ENCODE assay signal across 8 cellular contexts in the genomic region with DNA sequence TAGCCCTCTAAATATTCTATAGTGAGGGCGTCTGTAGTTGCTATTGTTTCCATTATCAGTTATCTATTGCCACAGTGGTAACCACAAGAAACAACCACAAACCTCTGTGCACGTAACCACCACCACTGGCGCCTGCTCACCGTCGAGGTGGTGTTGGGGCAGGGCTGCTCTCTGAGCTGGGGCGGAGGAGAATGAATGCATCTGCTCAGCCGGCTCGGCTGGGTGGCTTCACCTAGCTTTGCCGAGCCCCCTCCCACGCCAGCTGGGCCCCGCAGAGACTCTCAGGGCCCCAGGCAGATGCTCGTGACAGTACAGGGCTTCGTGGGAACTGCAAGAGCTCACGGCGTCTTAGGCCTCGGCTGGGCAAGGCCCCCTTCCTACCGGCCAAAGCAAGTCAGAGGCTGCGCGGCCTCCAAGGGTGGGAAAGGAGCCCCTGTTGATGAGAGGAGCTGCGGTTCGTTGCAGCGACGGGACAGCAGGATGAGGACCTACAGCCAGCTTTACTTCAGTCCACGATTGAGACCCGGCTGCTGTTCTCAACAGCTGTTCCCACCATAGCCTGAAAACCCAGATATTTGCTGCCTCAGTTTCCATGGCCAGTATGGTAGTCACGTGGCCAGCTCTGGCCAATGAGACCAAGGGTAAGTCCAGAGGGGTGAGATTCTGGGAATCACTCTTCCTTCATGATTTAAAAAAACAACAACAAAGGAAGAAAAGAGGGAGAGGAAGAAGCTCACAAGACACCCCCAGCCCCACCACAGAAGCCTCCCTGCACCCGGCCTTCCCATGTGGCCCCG.
A peak's percentile ranks its signal among the peaks of the same experiment; 100 is the strongest.
DNase-seq lines count a peak whose midpoint lies in the region; ATAC-seq and TF ChIP-seq lines count a peak whose summit lies in the region.

No MANE protein-coding gene starts in this region.

- peaks cover 17% of the 10 kb centered on the region for H3K4me1 Mint-ChIP-seq in activated naive CD8-positive, alpha-beta T cell treated with anti-CD3 and anti-CD28 coated beads, Interleukin-2, amount 10 ng/mL, durations not matched to agents 7 days and 5 days

- peak overlapping the region; percentile 74 for H3K27ac Mint-ChIP-seq in activated naive CD8-positive, alpha-beta T cell treated with anti-CD3 and anti-CD28 coated beads, Interleukin-2, amount 10 ng/mL, durations not matched to agents 7 days and 5 days

- H3K36me3 ChIP-seq in brain microvascular endothelial cell (replicated peaks): no peaks in the 10 kb centered on the region

- H3K36me3 Mint-ChIP-seq in activated naive CD8-positive, alpha-beta T cell treated with anti-CD3 and anti-CD28 coated beads, Interleukin-2, amount 10 ng/mL, durations not matched to agents 7 days and 5 days: no peaks in the 10 kb centered on the region

- H3K27me3 Mint-ChIP-seq in activated naive CD8-positive, alpha-beta T cell treated with anti-CD3 and anti-CD28 coated beads, Interleukin-2, amount 10 ng/mL, durations not matched to agents 7 days and 5 days: peaks cover 78% of the 10 kb centered on the region

- no peaks in the 10 kb centered on the region for H3K9me3 Mint-ChIP-seq in activated naive CD8-positive, alpha-beta T cell treated with anti-CD3 and anti-CD28 coated beads, Interleukin-2, amount 10 ng/mL, durations not matched to agents 7 days and 5 days

- peak overlapping the region; percentile 57 for H3K4me3 Mint-ChIP-seq in activated naive CD8-positive, alpha-beta T cell treated with anti-CD3 and anti-CD28 coated beads, Interleukin-2, amount 10 ng/mL, durations not matched to agents 7 days and 5 days

- POLR2A ChIA-PET in activated naive CD8-positive, alpha-beta T cell treated with anti-CD3 and anti-CD28 coated beads, Interleukin-2, amount 10 ng/mL, durations not matched to agents 7 days and 5 days (lab: Charles Lee): no interaction called here

- H3K27me3 ChIP-seq in brain microvascular endothelial cell (replicated peaks): no peaks in the 10 kb centered on the region

- no peak overlapping the region for H3K27ac ChIP-seq in brain microvascular endothelial cell

- DNase-seq in T-helper 1 cell: peak in 4 of 5 donors; percentile 26 to 89 (median 44)
- DNase-seq in activated naive CD8-positive, alpha-beta T cell treated with anti-CD3 and anti-CD28 coated beads, Interleukin-2, amount 10 ng/mL, durations not matched to agents 7 days and 5 days: peak; percentile 60
- peak; percentile 43 to 66 for DNase-seq in stimulated activated CD8-positive, alpha-beta memory T cell treated with anti-CD3 and anti-CD28 coated beads, Interleukin-7, amount 100 ng/mL, for 48 hours (ENCODE audit: extremely low read depth in 1 of 2, low read depth in 1 of 2)
- no peak for DNase-seq in brain microvascular endothelial cell
- DNase-seq in NCI-H1105 treated with DMSO at 0.1 percent for 48 hours (lab: John Stamatoyannopoulos, UW): no peak
- no peak for DNase-seq in cerebellar cortex (ENCODE audit: low spot score)

- no peak for TF ChIP-seq CTCF in brain microvascular endothelial cell (IDR thresholded peaks at IDR 0.05; ENCODE audit: low read depth, low read length, missing control alignments)

- peak; percentile 95 for ATAC-seq in GM18867 (IDR thresholded peaks at IDR 0.05; ENCODE audit: unreplicated experiment)
- ATAC-seq in HG02973 (IDR thresholded peaks at IDR 0.05; ENCODE audit: unreplicated experiment): peak; percentile 89
- ATAC-seq in activated naive CD8-positive, alpha-beta T cell treated with anti-CD3 and anti-CD28 coated beads, Interleukin-2, amount 10 ng/mL, durations not matched to agents 7 days and 5 days (ENCODE audit: low read depth): peak; percentile 81

- in situ Hi-C loops in brain microvascular endothelial cell (cut with HindIII; ENCODE audit: low pct_ligation_motif_present, low sequenced_read_pairs): no loop called here

- H3K4me3 ChIP-seq in brain microvascular endothelial cell (ENCODE audit: low read depth, low read length): no peak overlapping the region

Comparison
In these comparisons a context has a peak if more than half of its experiments do, and no peak if none do; other contexts are left out.
1. DNase-seq: peak in T-helper 1 cell (4 of 5), activated naive CD8-positive, alpha-beta T cell treated with anti-CD3 and anti-CD28 coated beads, Interleukin-2, amount 10 ng/mL, durations not matched to agents 7 days and 5 days (single experiment) and stimulated activated CD8-positive, alpha-beta memory T cell treated with anti-CD3 and anti-CD28 coated beads, Interleukin-7, amount 100 ng/mL, for 48 hours (2 of 2); none in brain microvascular endothelial cell (single experiment), NCI-H1105 treated with DMSO at 0.1 percent for 48 hours (single experiment) and cerebellar cortex (single experiment).
2. Peak in every context shown above with its lines, with median percentiles within 50 percentile points of each other: ATAC-seq.